Comparison of ENCODE assay signal across 36 cellular contexts in genomic region chr17:65893692-65894279, GRCh38.
"Had no signal": no experiment of that assay in that cellular context is flagged by ENCODE, and none has a peak within 500 bp of the region (broad histone marks: within the 10 kb centered on the region; RNA-seq: fewer than 3 reads in every experiment).

No MANE protein-coding gene starts in this region.

- H3K4me3 ChIP-seq: adrenal gland, body of pancreas, breast epithelium had no signal

- H3K9me3 Mint-ChIP-seq: activated B cell treated with CpG ODN at 0.5 μM for 24 hours; activated CD4-positive, alpha-beta memory T cell treated with anti-CD3 and anti-CD28 coated beads for 36 hours; activated CD4-positive, alpha-beta T cell treated with anti-CD3 and anti-CD28 coated beads, Interleukin-2, amount 10 ng/mL, durations not matched to agents 24 days and 14 days; activated CD8-positive, alpha-beta T cell treated with anti-CD3 and anti-CD28 coated beads for 36 hours; activated naive CD4-positive, alpha-beta T cell treated with anti-CD3 and anti-CD28 coated beads for 36 hours; activated naive CD4-positive, alpha-beta T cell treated with anti-CD3 and anti-CD28 coated beads, Interleukin-2, amount 50 U/mL, for 72 hours; activated naive CD8-positive, alpha-beta T cell treated with anti-CD3 and anti-CD28 coated beads for 36 hours; activated T-cell treated with anti-CD3 and anti-CD28 coated beads, Interleukin-2, amount 50 U/mL, for 4 hours; activated T-cell treated with anti-CD3 and anti-CD28 coated beads, Interleukin-2, amount 50 U/mL, for 72 hours; activated T-helper 1 cell treated with anti-CD3 and anti-CD28 coated beads, Interleukin-12 subunit alpha, Interleukin-12 subunit beta, Interleukin-2, Interleukin-4 antibody, amounts not matched to agents 30 ng/mL and 10 ng/mL and 1 ng/mL, durations not matched to agents 14 hours and 24 hours and 36 hours; activated T-helper 17 cell treated with anti-CD3 and anti-CD28 coated beads, Interleukin-2, amount 50 U/mL, for 72 hours; T-helper 1 cell treated with Interleukin-12 subunit alpha and Interleukin-12 subunit beta and Interleukin-4 antibody, amounts not matched to agents 30 μg/mL and 1 μg/mL, for 36 hours; T-helper 2 cell treated with Interferon-gamma antibody and Interleukin-4, amounts not matched to agents 5 μg/mL and 100 μg/mL, for 36 hours had no signal

- H3K9me3 ChIP-seq: adrenal gland, body of pancreas, breast epithelium had no signal

- ATAC-seq: activated CD8-positive, alpha-beta T cell treated with anti-CD3 and anti-CD28 coated beads for 36 hours; activated naive CD4-positive, alpha-beta T cell treated with anti-CD3 and anti-CD28 coated beads, Interleukin-2, amount 50 U/mL, for 72 hours; activated T-cell treated with anti-CD3 and anti-CD28 coated beads, Interleukin-2, amount 50 U/mL, for 4 hours; activated T-cell treated with anti-CD3 and anti-CD28 coated beads, Interleukin-2, amount 50 U/mL, for 72 hours; body of pancreas had no signal

- H3K27me3 Mint-ChIP-seq: activated B cell treated with CpG ODN at 0.5 μM for 24 hours; activated CD4-positive, alpha-beta memory T cell treated with anti-CD3 and anti-CD28 coated beads for 36 hours; activated CD8-positive, alpha-beta T cell treated with anti-CD3 and anti-CD28 coated beads for 36 hours; activated naive CD8-positive, alpha-beta T cell treated with anti-CD3 and anti-CD28 coated beads for 36 hours; activated T-helper 17 cell treated with anti-CD3 and anti-CD28 coated beads, Interleukin-2, amount 50 U/mL, for 72 hours had no signal

- H3K4me1 ChIP-seq: adrenal gland, body of pancreas, breast epithelium had no signal

- H3K27ac Mint-ChIP-seq: activated B cell treated with CpG ODN at 0.5 μM for 24 hours; activated CD4-positive, alpha-beta memory T cell treated with anti-CD3 and anti-CD28 coated beads for 36 hours; activated CD4-positive, alpha-beta T cell treated with anti-CD3 and anti-CD28 coated beads, Interleukin-2, amount 10 ng/mL, durations not matched to agents 24 days and 14 days; activated CD8-positive, alpha-beta T cell treated with anti-CD3 and anti-CD28 coated beads for 36 hours; activated naive CD4-positive, alpha-beta T cell treated with anti-CD3 and anti-CD28 coated beads for 36 hours; activated naive CD4-positive, alpha-beta T cell treated with anti-CD3 and anti-CD28 coated beads, Interleukin-2, amount 50 U/mL, for 72 hours; activated naive CD8-positive, alpha-beta T cell treated with anti-CD3 and anti-CD28 coated beads for 36 hours; activated T-cell treated with anti-CD3 and anti-CD28 coated beads, Interleukin-2, amount 50 U/mL, for 72 hours; activated T-helper 1 cell treated with anti-CD3 and anti-CD28 coated beads, Interleukin-12 subunit alpha, Interleukin-12 subunit beta, Interleukin-2, Interleukin-4 antibody, amounts not matched to agents 30 ng/mL and 10 ng/mL and 1 ng/mL, durations not matched to agents 14 hours and 24 hours and 36 hours; activated T-helper 17 cell treated with anti-CD3 and anti-CD28 coated beads, Interleukin-2, amount 50 U/mL, for 72 hours; T-helper 1 cell treated with Interleukin-12 subunit alpha and Interleukin-12 subunit beta and Interleukin-4 antibody, amounts not matched to agents 30 μg/mL and 1 μg/mL, for 36 hours; T-helper 2 cell treated with Interferon-gamma antibody and Interleukin-4, amounts not matched to agents 5 μg/mL and 100 μg/mL, for 36 hours had no signal

- DNase-seq: activated B cell treated with CpG ODN at 0.5 μM for 24 hours; activated CD4-positive, alpha-beta memory T cell treated with anti-CD3 and anti-CD28 coated beads for 36 hours; activated CD4-positive, alpha-beta T cell treated with anti-CD3 and anti-CD28 coated beads for 4 hours; activated CD4-positive, alpha-beta T cell treated with anti-CD3 and anti-CD28 coated beads, Interleukin-2, amount 10 ng/mL, durations not matched to agents 24 days and 14 days; activated CD4-positive, alpha-beta T cell treated with anti-CD3 and anti-CD28 coated beads, Interleukin-2, amount 50 U/mL, for 1 hour; activated CD4-positive, alpha-beta T cell treated with anti-CD3 and anti-CD28 coated beads, Interleukin-2, amount 50 U/mL, for 4 hours; activated CD4-positive, CD25-positive, alpha-beta regulatory T cell treated with anti-CD3 and anti-CD28 coated beads, Interleukin-2, amount 50 U/mL, for 72 hours; activated CD8-positive, alpha-beta memory T cell treated with anti-CD3 and anti-CD28 coated beads, Interleukin-2, amount 50 U/mL, for 4 hours; activated CD8-positive, alpha-beta T cell treated with anti-CD3 and anti-CD28 coated beads for 36 hours; activated effector memory CD4-positive, alpha-beta T cell treated with anti-CD3 and anti-CD28 coated beads, Interleukin-2, amount 50 U/mL, for 16 hours; activated gamma-delta T cell treated with Interleukin-2 at 50 U/mL for 16 hours; activated naive CD4-positive, alpha-beta T cell; activated naive CD4-positive, alpha-beta T cell treated with anti-CD3 and anti-CD28 coated beads for 36 hours; activated naive CD4-positive, alpha-beta T cell treated with anti-CD3 and anti-CD28 coated beads, Interleukin-2, amount 50 U/mL, for 16 hours; activated naive CD8-positive, alpha-beta T cell treated with anti-CD3 and anti-CD28 coated beads for 36 hours; activated T-cell treated with anti-CD3 and anti-CD28 coated beads for 4 hours; activated T-cell treated with anti-CD3 and anti-CD28 coated beads, Interleukin-2, amount 50 U/mL, for 1 hour; activated T-cell treated with anti-CD3 and anti-CD28 coated beads, Interleukin-2, amount 50 U/mL, for 4 hours; activated T-cell treated with anti-CD3 and anti-CD28 coated beads, Interleukin-2, amount 50 U/mL, for 72 hours; adrenal gland; amniotic stem cell; aorta; body of pancreas; brain microvascular endothelial cell; central memory CD4-positive, alpha-beta T cell; T-helper 2 cell; T-helper 9 cell had no signal

- H3K27me3 ChIP-seq: adrenal gland, body of pancreas, brain microvascular endothelial cell, breast epithelium had no signal

- H3K36me3 ChIP-seq: adrenal gland, brain microvascular endothelial cell, breast epithelium had no signal

- H3K27ac ChIP-seq: adrenal gland, body of pancreas, brain microvascular endothelial cell, breast epithelium, VCaP had no signal

- H3K36me3 Mint-ChIP-seq: activated CD4-positive, alpha-beta memory T cell treated with anti-CD3 and anti-CD28 coated beads for 36 hours; activated naive CD4-positive, alpha-beta T cell treated with anti-CD3 and anti-CD28 coated beads, Interleukin-2, amount 50 U/mL, for 72 hours; activated naive CD8-positive, alpha-beta T cell treated with anti-CD3 and anti-CD28 coated beads for 36 hours had no signal

- FAIRE-seq: astrocyte, TTC549 had no signal

- H3K4me3 Mint-ChIP-seq: activated B cell treated with CpG ODN at 0.5 μM for 24 hours; activated CD4-positive, alpha-beta memory T cell treated with anti-CD3 and anti-CD28 coated beads for 36 hours; activated CD4-positive, alpha-beta T cell treated with anti-CD3 and anti-CD28 coated beads, Interleukin-2, amount 10 ng/mL, durations not matched to agents 24 days and 14 days; activated CD8-positive, alpha-beta T cell treated with anti-CD3 and anti-CD28 coated beads for 36 hours; activated naive CD4-positive, alpha-beta T cell treated with anti-CD3 and anti-CD28 coated beads for 36 hours; activated naive CD8-positive, alpha-beta T cell treated with anti-CD3 and anti-CD28 coated beads for 36 hours; activated T-cell treated with anti-CD3 and anti-CD28 coated beads, Interleukin-2, amount 50 U/mL, for 4 hours; activated T-cell treated with anti-CD3 and anti-CD28 coated beads, Interleukin-2, amount 50 U/mL, for 72 hours; activated T-helper 1 cell treated with anti-CD3 and anti-CD28 coated beads, Interleukin-12 subunit alpha, Interleukin-12 subunit beta, Interleukin-2, Interleukin-4 antibody, amounts not matched to agents 30 ng/mL and 10 ng/mL and 1 ng/mL, durations not matched to agents 14 hours and 24 hours and 36 hours; activated T-helper 17 cell treated with anti-CD3 and anti-CD28 coated beads, Interleukin-2, amount 50 U/mL, for 72 hours; T-helper 1 cell treated with Interleukin-12 subunit alpha and Interleukin-12 subunit beta and Interleukin-4 antibody, amounts not matched to agents 30 μg/mL and 1 μg/mL, for 36 hours; T-helper 2 cell treated with Interferon-gamma antibody and Interleukin-4, amounts not matched to agents 5 μg/mL and 100 μg/mL, for 36 hours had no signal

- H3K4me1 Mint-ChIP-seq: activated B cell treated with CpG ODN at 0.5 μM for 24 hours; activated CD4-positive, alpha-beta T cell treated with anti-CD3 and anti-CD28 coated beads, Interleukin-2, amount 10 ng/mL, durations not matched to agents 24 days and 14 days; activated T-helper 17 cell treated with anti-CD3 and anti-CD28 coated beads, Interleukin-2, amount 50 U/mL, for 72 hours had no signal
